9 cellular contexts compared by ENCODE assay signal in genomic region chr10:61628875-61629513, GRCh38. TPM values are rescaled to one million over a fixed set of nuclear protein-coding genes. Genes with fewer than 3 reads are reported as not detected.
DNase-seq lines count a peak whose midpoint lies in the region; ATAC-seq and TF ChIP-seq lines count a peak whose summit lies in the region.
"Had no signal": no experiment of that assay in that cellular context is flagged by ENCODE, and none has a peak within 500 bp of the region (broad histone marks: within the 10 kb centered on the region; RNA-seq: fewer than 3 reads in every experiment).

No MANE protein-coding gene starts in this region.

- peaks cover 5% of the 10 kb centered on the region for H3K4me1 ChIP-seq in hepatocyte (ENCODE audit: insufficient read depth)
- peaks cover 0 to 14% (median 7%) of the 10 kb centered on the region in 4 donors for H3K4me1 ChIP-seq in stomach

- H2AFZ ChIP-seq in hepatocyte: no peak overlapping the region

- no peaks in the 10 kb centered on the region for H4K20me1 ChIP-seq in hepatocyte (ENCODE audit: insufficient read depth, poor library complexity, severe bottlenecking)

- H3K9me2 ChIP-seq in hepatocyte (replicated peaks; ENCODE audit: insufficient read depth): no peaks in the 10 kb centered on the region

- H3K36me3 ChIP-seq in hepatocyte (replicated peaks; ENCODE audit: insufficient read depth, low read depth) (no peaks in the 10 kb centered on the region), stomach (no peaks in the 10 kb centered on the region)

- ATAC-seq in GM19467 (IDR thresholded peaks at IDR 0.05; ENCODE audit: unreplicated experiment): no peak
- no peak for ATAC-seq in HG02759 (IDR thresholded peaks at IDR 0.05; ENCODE audit: unreplicated experiment)

- no peak for TF ChIP-seq EP300 in stomach (IDR thresholded peaks at IDR 0.05)

- H3K9me3 ChIP-seq in hepatocyte (ENCODE audit: low read depth) (no peaks in the 10 kb centered on the region), stomach (no peaks in the 10 kb centered on the region)

- in situ Hi-C loops in astrocyte of the spinal cord (cut with HindIII; ENCODE audit: low sequenced_read_pairs): no loop called here

- H3K27ac ChIP-seq in hepatocyte: peak overlapping the region; percentile 67
- peak overlapping the region in 4 of 5 donors; percentile 2 to 12 (median 8) for H3K27ac ChIP-seq in stomach

- H3K79me2 ChIP-seq in hepatocyte: no peaks in the 10 kb centered on the region

- 47% methylated on average over 4 of the region's 4 CpGs for WGBS in hepatocyte (ENCODE audit: low lambda C conversion rate, missing lambda C conversion rate)
- 67 to 74% (median 72%) methylated on average over 4 of the region's 4 CpGs for WGBS in stomach, 5 donors

- H3K27me3 ChIP-seq in hepatocyte (no peaks in the 10 kb centered on the region), stomach (no peaks in the 10 kb centered on the region)

- intact Hi-C loops in stomach (cut with DNase I; ENCODE audit: low total_unique reads): no loop called here

- DNase-seq in HCEC 1CT (peak; percentile 96), astrocyte of the spinal cord (ENCODE audit: low read depth, low spot score) (peak; percentile 90), hepatocyte (ENCODE audit: low spot score) (peak; percentile 55), stomach (no peak), D341Med (ENCODE audit: low spot score) (no peak), HT-29 (ENCODE audit: low spot score) (no peak)

- TF ChIP-seq POLR2A in stomach (IDR thresholded peaks at IDR 0.05): no peak

- H3K4me3 ChIP-seq in astrocyte of the spinal cord (ENCODE audit: low read depth, low read length): no peak overlapping the region
- H3K4me3 ChIP-seq in hepatocyte: no peak overlapping the region
- no peak overlapping the region for H3K4me3 ChIP-seq in stomach

- H3K4me2 ChIP-seq in hepatocyte: peak overlapping the region; percentile 15

- no peak for TF ChIP-seq CTCF in astrocyte of the spinal cord (IDR thresholded peaks at IDR 0.05; ENCODE audit: low read depth, low read length)
- TF ChIP-seq CTCF in hepatocyte (IDR thresholded peaks at IDR 0.05; ENCODE audit: poor library complexity): no peak
- no peak for TF ChIP-seq CTCF in stomach (IDR thresholded peaks at IDR 0.05)

RNA-seq across cellular contexts. Expression of gene CABCOCO1, which starts 33.7 kb away (rescaled TPM):
- total RNA-seq in hepatocyte: 0.36 and 1.6 TPM in 2 replicates
- polyA plus RNA-seq in hepatocyte: 0.33 and 1.4 TPM in 2 replicates
- 1 to 10 TPM in 1 of 5 donors, not detected in 4; 2.6 TPM for total RNA-seq in stomach
- polyA plus RNA-seq in stomach: 1 to 10 TPM in 1 of 3 donors, under 1 TPM in 2; 0.30 to 2.1 (median 0.37) TPM
- total RNA-seq in HT-29 (2014; rRNA removed; shearing (Covaris generic)): not detected in 2 replicates
- total RNA-seq: dermis microvascular lymphatic vessel endothelial cell had no signal

Comparison
In these comparisons a context has a peak if more than half of its experiments do, and no peak if none do; other contexts are left out.
1. DNase-seq: peak in HCEC 1CT (single experiment), astrocyte of the spinal cord (single experiment) and hepatocyte (single experiment); none in stomach (single experiment), D341Med (single experiment) and HT-29 (single experiment).